ENCODE assay signal across 15 cellular contexts in genomic region chr15:92952451-92952850, GRCh38. TPM values are rescaled to one million over a fixed set of nuclear protein-coding genes. Genes with fewer than 3 reads are reported as not detected.
A peak's percentile ranks its signal among the peaks of the same experiment; 100 is the strongest.
DNase-seq lines count a peak whose midpoint lies in the region; ATAC-seq, FAIRE-seq and TF ChIP-seq lines count a peak whose summit lies in the region.
"Had no signal": no experiment of that assay in that cellular context is flagged by ENCODE, and none has a peak within 500 bp of the region (broad histone marks: within the 10 kb centered on the region; RNA-seq: fewer than 3 reads in every experiment).

No MANE protein-coding gene starts in this region.

- H2BK120ac ChIP-seq in neuronal stem cell (ENCODE audit: low read depth, low read length) = no peak overlapping the region

- in situ Hi-C loops in K562 (cut with MboI) = no loop called here

- CTCF ChIA-PET in activated CD4-positive, alpha-beta memory T cell treated with anti-CD3 and anti-CD28 coated beads for 36 hours (lab: Charles Lee) = interaction anchor here (0.7 to 3.6 kb wide), 3 partner anchors 9 to 156 kb away, joined by 3 to 14 read pairs (median 3); no protein-coding TSS in a partner anchor
- CTCF ChIA-PET in activated CD4-positive, alpha-beta memory T cell treated with anti-CD3 and anti-CD28 coated beads, Interleukin-2, amount 10 ng/mL, durations not matched to agents 7 days and 5 days (lab: Charles Lee) = interaction anchor here (1.4 kb wide), 1 partner anchor 15 kb away, joined by 4 read pairs; no protein-coding TSS in a partner anchor
- CTCF ChIA-PET in K562 (lab: Yijun Ruan, JAX; ENCODE audit: low intra/inter-chr PET ratio) = no interaction called here

- no peak overlapping the region for H3K4ac ChIP-seq in neuronal stem cell (ENCODE audit: low read length)

- H3K36me3 ChIP-seq in K562 (ENCODE audit: control insufficient read depth, insufficient read depth, low read length) (peaks cover 94% of the 10 kb centered on the region), neuronal stem cell (replicated peaks in 1 of 2; ENCODE audit: control insufficient read depth in 2 of 2, insufficient read depth in 2 of 2, low read length in 2 of 2) (peaks cover 53 to 100% of the 10 kb centered on the region in 2 donors), Peyer's patch (peaks cover 0 to 96% (median 22%) of the 10 kb centered on the region in 3 donors)

- intact Hi-C loops in activated CD4-positive, alpha-beta memory T cell treated with anti-CD3 and anti-CD28 coated beads for 36 hours (cut with micrococcal nuclease) = no loop called here
- intact Hi-C loops in K562 (cut with micrococcal nuclease) = no loop called here
- intact Hi-C loops in activated CD4-positive, alpha-beta T cell treated with anti-CD3 and anti-CD28 coated beads, Interleukin-2, amount 10 ng/mL, durations not matched to agents 24 days and 14 days (cut with micrococcal nuclease) = loop anchor here (5.0 kb wide), 1 partner anchor 35 kb away; no protein-coding TSS in a partner anchor

- no peak overlapping the region for H2AFZ ChIP-seq in K562 (ENCODE audit: low read depth, low read length)
- H2AFZ ChIP-seq in neuronal stem cell (ENCODE audit: low read length) = no peak overlapping the region

- DNase-seq in activated CD4-positive, alpha-beta memory T cell treated with anti-CD3 and anti-CD28 coated beads for 36 hours = no peak
- no peak for DNase-seq in activated CD4-positive, alpha-beta memory T cell treated with anti-CD3 and anti-CD28 coated beads, Interleukin-2, amount 10 ng/mL, durations not matched to agents 7 days and 5 days
- DNase-seq in K562 (ENCODE audit: extremely low read depth in 1 of 4, low spot score in 3 of 4) (no peak), neuronal stem cell (ENCODE audit: low spot score) (no peak), Peyer's patch (no peak)
- no peak for DNase-seq in stimulated activated effector memory CD8-positive, alpha-beta T cell treated with anti-CD3 and anti-CD28 coated beads, Interleukin-12 subunit alpha, Interleukin-12 subunit beta, amount 100 ng/mL, for 72 hours (ENCODE audit: low spot score in 2 of 2)
- no peak for DNase-seq in activated CD4-positive, alpha-beta T cell treated with anti-CD3 and anti-CD28 coated beads, Interleukin-2, amount 10 ng/mL, durations not matched to agents 24 days and 14 days
- DNase-seq: AML-193; Caco-2; CD8-positive, alpha-beta memory T cell; DND-41; HCEC 1CT; HFFc6 had no signal

- POLR2A ChIA-PET in activated CD4-positive, alpha-beta memory T cell treated with anti-CD3 and anti-CD28 coated beads for 36 hours (lab: Charles Lee) = no interaction called here
- POLR2A ChIA-PET in activated CD4-positive, alpha-beta memory T cell treated with anti-CD3 and anti-CD28 coated beads, Interleukin-2, amount 10 ng/mL, durations not matched to agents 7 days and 5 days (lab: Charles Lee) = no interaction called here
- POLR2A ChIA-PET in K562 (lab: Yijun Ruan, JAX) = interaction anchor here (0.6 to 1.2 kb wide), 2 partner anchors 138 to 148 kb away, joined by 3 read pairs; no protein-coding TSS in a partner anchor

- peaks cover 17% of the 10 kb centered on the region for H3K4me1 Mint-ChIP-seq in activated CD4-positive, alpha-beta memory T cell treated with anti-CD3 and anti-CD28 coated beads for 36 hours (ENCODE audit: low read depth)
- H3K4me1 Mint-ChIP-seq in activated CD4-positive, alpha-beta memory T cell treated with anti-CD3 and anti-CD28 coated beads, Interleukin-2, amount 10 ng/mL, durations not matched to agents 7 days and 5 days = peaks cover 15% of the 10 kb centered on the region
- peaks cover 16% of the 10 kb centered on the region for H3K4me1 Mint-ChIP-seq in stimulated activated effector memory CD8-positive, alpha-beta T cell treated with anti-CD3 and anti-CD28 coated beads, Interleukin-12 subunit alpha, Interleukin-12 subunit beta, amount 100 ng/mL, for 72 hours
- peaks cover 6% of the 10 kb centered on the region for H3K4me1 Mint-ChIP-seq in activated CD4-positive, alpha-beta T cell treated with anti-CD3 and anti-CD28 coated beads, Interleukin-2, amount 10 ng/mL, durations not matched to agents 24 days and 14 days

- no peaks in the 10 kb centered on the region for H3K79me1 ChIP-seq in neuronal stem cell (ENCODE audit: low read depth, low read length)

- H4K8ac ChIP-seq in neuronal stem cell (ENCODE audit: low read depth, low read length) = no peak overlapping the region

- TF ChIP-seq POLR2A in K562 (conservative IDR thresholded peaks at IDR 0.05) = no peak
- TF ChIP-seq POLR2A in Peyer's patch (IDR thresholded peaks at IDR 0.05) = no peak

- no peak overlapping the region for H2BK15ac ChIP-seq in neuronal stem cell (ENCODE audit: low read length)

- H3K4me2 ChIP-seq in K562 (ENCODE audit: insufficient read depth, low read length) = no peak overlapping the region
- H3K4me2 ChIP-seq in neuronal stem cell (ENCODE audit: insufficient read depth, low read length, poor library complexity, severe bottlenecking) = no peak overlapping the region
- H3K4me2 ChIP-seq: BLaER1 had no signal

- H3K27me3 ChIP-seq in K562 (ENCODE audit: control insufficient read depth in 2 of 2, insufficient read depth in 2 of 2, low read length in 2 of 2) (no peaks in the 10 kb centered on the region), neuronal stem cell (ENCODE audit: control insufficient read depth in 3 of 3, insufficient read depth in 3 of 3, low read depth in 1 of 3, low read length in 3 of 3) (no peaks in the 10 kb centered on the region), Peyer's patch (no peaks in the 10 kb centered on the region)
- H3K27me3 ChIP-seq: BLaER1 had no signal

- no TSS peak for BruUV-seq in K562 (replicated peaks; lab: Mats Ljungman, UMichigan)

- H3K23ac ChIP-seq in neuronal stem cell (ENCODE audit: low read depth, low read length, poor library complexity) = no peak overlapping the region

- H4K91ac ChIP-seq in neuronal stem cell (ENCODE audit: low read depth, low read length, poor library complexity) = no peak overlapping the region

- no peaks in the 10 kb centered on the region for H4K20me1 ChIP-seq in K562 (replicated peaks; ENCODE audit: control insufficient read depth, insufficient read depth, low read length)
- H4K20me1 ChIP-seq: BLaER1 had no signal

- H3K18ac ChIP-seq in neuronal stem cell (ENCODE audit: low read length) = peak overlapping the region; percentile 19

- no peak for TF ChIP-seq RAD21 in K562 (CRISPR knock-in tag; conservative IDR thresholded peaks at IDR 0.05 in 1 of 2, IDR thresholded peaks at IDR 0.05 in 1 of 2)

- no peak overlapping the region for H3K14ac ChIP-seq in neuronal stem cell (ENCODE audit: low read length)

- H3K4me1 ChIP-seq in K562 (replicated peaks in 1 of 2; ENCODE audit: control insufficient read depth in 2 of 2, insufficient read depth in 2 of 2, low read length in 2 of 2) = no peaks in the 10 kb centered on the region
- no peaks in the 10 kb centered on the region for H3K4me1 ChIP-seq in neuronal stem cell (ENCODE audit: control insufficient read depth in 2 of 2, insufficient read depth in 1 of 2, low read depth in 1 of 2, low read length in 2 of 2)
- H3K4me1 ChIP-seq in Peyer's patch = no peaks in the 10 kb centered on the region
- H3K4me1 ChIP-seq: BLaER1, Caco-2 had no signal

- no peak overlapping the region for H2BK5ac ChIP-seq in neuronal stem cell (ENCODE audit: low read length)

- no peaks in the 10 kb centered on the region for H3K9me1 ChIP-seq in K562 (ENCODE audit: control insufficient read depth, insufficient read depth, low read length)

- H3K4me3 ChIP-seq in K562 = no peak overlapping the region
- peak overlapping the region in 1 of 2 donors; percentile 59 for H3K4me3 ChIP-seq in neuronal stem cell (ENCODE audit: low read length in 2 of 2)
- no peak overlapping the region for H3K4me3 ChIP-seq in Peyer's patch
- H3K4me3 ChIP-seq: BLaER1 had no signal

- H3K4me3 Mint-ChIP-seq in activated CD4-positive, alpha-beta memory T cell treated with anti-CD3 and anti-CD28 coated beads for 36 hours = no peak overlapping the region
- no peak overlapping the region for H3K4me3 Mint-ChIP-seq in activated CD4-positive, alpha-beta memory T cell treated with anti-CD3 and anti-CD28 coated beads, Interleukin-2, amount 10 ng/mL, durations not matched to agents 7 days and 5 days
- H3K4me3 Mint-ChIP-seq in stimulated activated effector memory CD8-positive, alpha-beta T cell treated with anti-CD3 and anti-CD28 coated beads, Interleukin-12 subunit alpha, Interleukin-12 subunit beta, amount 100 ng/mL, for 72 hours = no peak overlapping the region
- no peak overlapping the region for H3K4me3 Mint-ChIP-seq in activated CD4-positive, alpha-beta T cell treated with anti-CD3 and anti-CD28 coated beads, Interleukin-2, amount 10 ng/mL, durations not matched to agents 24 days and 14 days
- H3K4me3 Mint-ChIP-seq: CD8-positive, alpha-beta memory T cell; HFFc6 had no signal

- WGBS in K562 (ENCODE audit: insufficient coverage, low coverage, missing lambda C conversion rate) = 97% methylated on average over 7 of the region's 7 CpGs
- WGBS in neuronal stem cell (ENCODE audit: extremely low coverage in 2 of 2, insufficient read length in 2 of 2, insufficient replicate concordance in 1 of 2), 2 donors = no CpG with 5 or more reads among the region's 7 CpGs

- peak overlapping the region; percentile 23 for H3K27ac Mint-ChIP-seq in activated CD4-positive, alpha-beta memory T cell treated with anti-CD3 and anti-CD28 coated beads for 36 hours
- H3K27ac Mint-ChIP-seq in activated CD4-positive, alpha-beta memory T cell treated with anti-CD3 and anti-CD28 coated beads, Interleukin-2, amount 10 ng/mL, durations not matched to agents 7 days and 5 days = no peak overlapping the region
- peak overlapping the region; percentile 69 for H3K27ac Mint-ChIP-seq in stimulated activated effector memory CD8-positive, alpha-beta T cell treated with anti-CD3 and anti-CD28 coated beads, Interleukin-12 subunit alpha, Interleukin-12 subunit beta, amount 100 ng/mL, for 72 hours
- H3K27ac Mint-ChIP-seq in activated CD4-positive, alpha-beta T cell treated with anti-CD3 and anti-CD28 coated beads, Interleukin-2, amount 10 ng/mL, durations not matched to agents 24 days and 14 days = no peak overlapping the region
- H3K27ac Mint-ChIP-seq: HFFc6 had no signal

- no peak overlapping the region for H2AK5ac ChIP-seq in neuronal stem cell (ENCODE audit: low read depth, low read length)

- H3K9ac ChIP-seq in K562 (ENCODE audit: insufficient read depth in 1 of 2, low read depth in 2 of 2, low read length in 2 of 2) = no peak overlapping the region
- no peak overlapping the region for H3K9ac ChIP-seq in neuronal stem cell (ENCODE audit: low read depth, low read length, poor library complexity)
- H3K9ac ChIP-seq: BLaER1 had no signal

- no peaks in the 10 kb centered on the region for H3K27me3 Mint-ChIP-seq in activated CD4-positive, alpha-beta memory T cell treated with anti-CD3 and anti-CD28 coated beads for 36 hours
- H3K27me3 Mint-ChIP-seq in activated CD4-positive, alpha-beta memory T cell treated with anti-CD3 and anti-CD28 coated beads, Interleukin-2, amount 10 ng/mL, durations not matched to agents 7 days and 5 days = no peaks in the 10 kb centered on the region
- H3K27me3 Mint-ChIP-seq in activated CD4-positive, alpha-beta T cell treated with anti-CD3 and anti-CD28 coated beads, Interleukin-2, amount 10 ng/mL, durations not matched to agents 24 days and 14 days = no peaks in the 10 kb centered on the region

- peaks cover 24% of the 10 kb centered on the region for H3K9me3 Mint-ChIP-seq in activated CD4-positive, alpha-beta memory T cell treated with anti-CD3 and anti-CD28 coated beads for 36 hours
- peaks cover 24% of the 10 kb centered on the region for H3K9me3 Mint-ChIP-seq in activated CD4-positive, alpha-beta memory T cell treated with anti-CD3 and anti-CD28 coated beads, Interleukin-2, amount 10 ng/mL, durations not matched to agents 7 days and 5 days
- peaks cover 9% of the 10 kb centered on the region for H3K9me3 Mint-ChIP-seq in stimulated activated effector memory CD8-positive, alpha-beta T cell treated with anti-CD3 and anti-CD28 coated beads, Interleukin-12 subunit alpha, Interleukin-12 subunit beta, amount 100 ng/mL, for 72 hours
- H3K9me3 Mint-ChIP-seq in activated CD4-positive, alpha-beta T cell treated with anti-CD3 and anti-CD28 coated beads, Interleukin-2, amount 10 ng/mL, durations not matched to agents 24 days and 14 days = peaks cover 12% of the 10 kb centered on the region

- TF ChIP-seq CTCF in K562 (IDR thresholded peaks at IDR 0.05 in 2 of 3, conservative IDR thresholded peaks at IDR 0.05 in 1 of 3; ENCODE audit: insufficient read depth in 2 of 3, low read depth in 1 of 3, low read length in 3 of 3) = no peak
- no peak for TF ChIP-seq CTCF in Peyer's patch (IDR thresholded peaks at IDR 0.05)

- no peak for TF ChIP-seq EP300 in K562 (IDR thresholded peaks at IDR 0.05; ENCODE audit: low read length)

- H3K79me2 ChIP-seq in K562 (ENCODE audit: control insufficient read depth, insufficient read depth, low read length) = no peaks in the 10 kb centered on the region; the same call in 2 of the 3 replicates

- H3K27ac ChIP-seq in K562 (ENCODE audit: extremely low read depth, low read depth, low read length) = no peak overlapping the region
- no peak overlapping the region for H3K27ac ChIP-seq in neuronal stem cell (replicated peaks; ENCODE audit: low read length)
- no peak overlapping the region for H3K27ac ChIP-seq in Peyer's patch
- H3K27ac ChIP-seq: BLaER1 had no signal

- ATAC-seq in K562 (peak; percentile 12; the same call in 1 of the 3 replicates), HG03135 (IDR thresholded peaks at IDR 0.05; ENCODE audit: unreplicated experiment) (no peak)
- ATAC-seq in stimulated activated effector memory CD8-positive, alpha-beta T cell treated with anti-CD3 and anti-CD28 coated beads, Interleukin-12 subunit alpha, Interleukin-12 subunit beta, amount 100 ng/mL, for 72 hours = no peak

- no peak for FAIRE-seq in K562 (lab: Jason Lieb, UNC)

- H2BK12ac ChIP-seq in neuronal stem cell (ENCODE audit: low read length) = no peak overlapping the region

- peaks cover 82% of the 10 kb centered on the region for H3K36me3 Mint-ChIP-seq in activated CD4-positive, alpha-beta memory T cell treated with anti-CD3 and anti-CD28 coated beads for 36 hours
- peaks cover 90% of the 10 kb centered on the region for H3K36me3 Mint-ChIP-seq in activated CD4-positive, alpha-beta memory T cell treated with anti-CD3 and anti-CD28 coated beads, Interleukin-2, amount 10 ng/mL, durations not matched to agents 7 days and 5 days (ENCODE audit: low read depth)
- no peaks in the 10 kb centered on the region for H3K36me3 Mint-ChIP-seq in stimulated activated effector memory CD8-positive, alpha-beta T cell treated with anti-CD3 and anti-CD28 coated beads, Interleukin-12 subunit alpha, Interleukin-12 subunit beta, amount 100 ng/mL, for 72 hours
- H3K36me3 Mint-ChIP-seq in activated CD4-positive, alpha-beta T cell treated with anti-CD3 and anti-CD28 coated beads, Interleukin-2, amount 10 ng/mL, durations not matched to agents 24 days and 14 days (ENCODE audit: low read depth) = peaks cover 88% of the 10 kb centered on the region

- H3K9me3 ChIP-seq in K562 (replicated peaks; ENCODE audit: control insufficient read depth, insufficient read depth, low read depth, low read length) (peaks cover 16% of the 10 kb centered on the region), neuronal stem cell (replicated peaks in 1 of 2; ENCODE audit: control insufficient read depth in 2 of 2, insufficient read depth in 1 of 2, low read depth in 1 of 2, low read length in 2 of 2) (peaks cover 16 to 35% of the 10 kb centered on the region in 2 donors), Peyer's patch (peaks cover 0 to 26% (median 9%) of the 10 kb centered on the region in 4 donors)

RNA-seq across cellular contexts. Expression of gene CHD2, which starts 52.3 kb away (rescaled TPM):
- 100 to 1,000 TPM; 113 to 121 TPM for total RNA-seq in activated CD4-positive, alpha-beta memory T cell treated with anti-CD3 and anti-CD28 coated beads for 36 hours
- total RNA-seq in activated CD4-positive, alpha-beta memory T cell treated with anti-CD3 and anti-CD28 coated beads, Interleukin-2, amount 10 ng/mL, durations not matched to agents 7 days and 5 days = 100 to 1,000 TPM; 141 to 155 TPM
- 221 and 585 TPM in 2 replicates for total RNA-seq in K562 (2011; cell fraction: chromatin; rRNA removed; ENCODE audit: low replicate concordance)
- 101 and 147 TPM in 2 replicates for total RNA-seq in K562 (2011; cell fraction: nucleolus; rRNA removed)
- total RNA-seq in K562 (2011; cell fraction: nucleoplasm; rRNA removed) = 282 and 390 TPM in 2 replicates
- total RNA-seq in K562 (2014; rRNA removed) = 38.9 and 47.3 TPM in 2 replicates
- 59.0 and 66.0 TPM in 2 replicates for total RNA-seq in K562 (2014; rRNA removed; fragmentation: Illumina TruSeq; extraction: Trizol)
- 45.5 and 49.7 TPM in 2 replicates for total RNA-seq in K562 (2015; rRNA removed; fragmentation: Illumina TruSeq; extraction: Trizol)
- 57.8 and 61.9 TPM in 2 replicates for total RNA-seq in K562 (2021)
- 56.2 and 63.4 TPM in 2 replicates for polyA plus RNA-seq in K562 (2011; rRNA removed)
- polyA plus RNA-seq in K562 (2011; cell fraction: cytosol; rRNA removed) = 32.8 and 58.4 TPM in 2 replicates
- 192 and 194 TPM in 2 replicates for polyA plus RNA-seq in K562 (2011; cell fraction: nucleus; rRNA removed)
- 33.7 and 57.7 TPM in 2 replicates for polyA plus RNA-seq in K562 (2012)
- 57.6 and 70.8 TPM in 2 replicates for polyA plus RNA-seq in K562 (2014; fragmentation: Illumina TruSeq; extraction: Trizol)
- polyA plus RNA-seq in K562 (2014; fragmentation: Nextera tagmentation; extraction: Ambion mirVana) = 10 to 100 TPM; 50.0 to 53.6 TPM
- 55.3 and 61.3 TPM in 2 replicates for polyA plus RNA-seq in K562 (2014; rRNA removed)
- 167 and 232 TPM in 2 replicates for polyA minus RNA-seq in K562 (2011; rRNA and poly(A)+ RNA removed)
- polyA minus RNA-seq in K562 (2011; cell fraction: cytosol; rRNA and poly(A)+ RNA removed) = 39.1 and 51.9 TPM in 2 replicates
- polyA minus RNA-seq in K562 (2011; cell fraction: nucleus; rRNA and poly(A)+ RNA removed) = 209 and 435 TPM in 2 replicates
- 63.3 TPM for polyA plus RNA-seq in neuronal stem cell (2013, experiment 1 of 2)
- 62.8 TPM for polyA plus RNA-seq in neuronal stem cell (2013, experiment 2 of 2)
- total RNA-seq in activated CD4-positive, alpha-beta T cell treated with anti-CD3 and anti-CD28 coated beads, Interleukin-2, amount 10 ng/mL, durations not matched to agents 24 days and 14 days = 105 and 111 TPM in 2 replicates
- total RNA-seq in Peyer's patch = 100 to 1,000 TPM; 109 to 370 (median 161) TPM

Comparison
In these comparisons a context has a peak if more than half of its experiments do, and no peak if none do; other contexts are left out.
1. H3K27ac Mint-ChIP-seq: peak in activated CD4-positive, alpha-beta memory T cell treated with anti-CD3 and anti-CD28 coated beads for 36 hours (single experiment) and stimulated activated effector memory CD8-positive, alpha-beta T cell treated with anti-CD3 and anti-CD28 coated beads, Interleukin-12 subunit alpha, Interleukin-12 subunit beta, amount 100 ng/mL, for 72 hours (single experiment); none in activated CD4-positive, alpha-beta memory T cell treated with anti-CD3 and anti-CD28 coated beads, Interleukin-2, amount 10 ng/mL, durations not matched to agents 7 days and 5 days (single experiment) and activated CD4-positive, alpha-beta T cell treated with anti-CD3 and anti-CD28 coated beads, Interleukin-2, amount 10 ng/mL, durations not matched to agents 24 days and 14 days (single experiment).